15 cellular contexts compared by ENCODE assay signal in the genomic region with DNA sequence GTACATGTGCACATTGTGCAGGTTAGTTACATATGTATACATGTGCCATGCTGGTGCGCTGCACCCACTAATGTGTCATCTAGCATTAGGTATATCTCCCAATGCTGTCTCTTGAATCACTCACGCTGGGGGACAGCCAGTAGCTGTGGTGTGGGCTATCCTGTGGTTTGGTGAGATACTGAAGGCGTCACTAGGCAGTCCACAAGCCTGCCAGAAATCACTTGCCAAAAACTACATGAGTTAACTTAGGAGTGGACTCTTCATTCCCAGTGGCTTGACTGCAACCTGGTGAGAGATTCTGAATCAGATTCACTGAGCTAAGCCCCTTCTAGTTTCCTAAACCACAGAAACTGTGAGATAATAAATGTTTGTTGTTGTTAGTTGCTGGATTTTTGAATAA.
DNase-seq lines count a peak whose midpoint lies in the region; ATAC-seq, FAIRE-seq and TF ChIP-seq lines count a peak whose summit lies in the region.
"Had no signal": no experiment of that assay in that cellular context is flagged by ENCODE, and none has a peak within 500 bp of the region (broad histone marks: within the 10 kb centered on the region; RNA-seq: fewer than 3 reads in every experiment).

No MANE protein-coding gene starts in this region.

- intact Hi-C loops in sciatic nerve (cut with DNase I) = no loop called here

- H3K36me3 Mint-ChIP-seq in activated T-cell treated with anti-CD3 and anti-CD28 coated beads, Interleukin-2, amount 50 U/mL, for 4 hours (ENCODE audit: insufficient read depth) = no peaks in the 10 kb centered on the region

- FAIRE-seq in RCC 7860 (lab: Jason Lieb, UNC) = no peak
- FAIRE-seq: small intestine had no signal

- peak; percentile 41 to 43 for ATAC-seq in activated T-cell treated with anti-CD3 and anti-CD28 coated beads, Interleukin-2, amount 50 U/mL, for 4 hours
- ATAC-seq in sciatic nerve (peak; percentile 86), HG02870 (IDR thresholded peaks at IDR 0.05; ENCODE audit: unreplicated experiment) (no peak), HG03520 (IDR thresholded peaks at IDR 0.05; ENCODE audit: unreplicated experiment) (no peak)

- no peak overlapping the region for H3K4me3 ChIP-seq in epithelial cell of esophagus (ENCODE audit: low read length)
- H3K4me3 ChIP-seq: colonic mucosa, SJCRH30 had no signal

- DNase-seq in activated T-cell treated with anti-CD3 and anti-CD28 coated beads, Interleukin-2, amount 50 U/mL, for 4 hours = no peak
- DNase-seq in activated T-cell treated with anti-CD3 and anti-CD28 coated beads for 4 hours = no peak
- peak; percentile 63 for DNase-seq in RCC 7860 (ENCODE audit: low spot score)
- DNase-seq in epithelial cell of esophagus (ENCODE audit: low read depth) = peak; percentile 47
- no peak for DNase-seq in sciatic nerve (ENCODE audit: low spot score)
- no peak for DNase-seq in kidney glomerular epithelial cell (lab: John Stamatoyannopoulos, UW)
- DNase-seq: colonic mucosa, DMS153, occipital lobe, SJCRH30, small intestine, substantia nigra had no signal

- H3K27me3 Mint-ChIP-seq in activated T-cell treated with anti-CD3 and anti-CD28 coated beads, Interleukin-2, amount 50 U/mL, for 4 hours (ENCODE audit: low read depth) = no peaks in the 10 kb centered on the region
- H3K27me3 Mint-ChIP-seq: activated naive CD4-positive, alpha-beta T cell treated with anti-CD3 and anti-CD28 coated beads, Interleukin-2, amount 50 U/mL, for 24 hours had no signal

- H3K9me3 Mint-ChIP-seq in activated T-cell treated with anti-CD3 and anti-CD28 coated beads, Interleukin-2, amount 50 U/mL, for 4 hours = no peaks in the 10 kb centered on the region
- H3K9me3 Mint-ChIP-seq: activated naive CD4-positive, alpha-beta T cell treated with anti-CD3 and anti-CD28 coated beads, Interleukin-2, amount 50 U/mL, for 24 hours had no signal

- H3K4me1 Mint-ChIP-seq in activated T-cell treated with anti-CD3 and anti-CD28 coated beads, Interleukin-2, amount 50 U/mL, for 4 hours (ENCODE audit: low read depth) = peaks cover 7% of the 10 kb centered on the region

- TF ChIP-seq CTCF in epithelial cell of esophagus (IDR thresholded peaks at IDR 0.05; ENCODE audit: insufficient read depth, low read depth, low read length, missing control alignments) = no peak

- H3K4me3 Mint-ChIP-seq in activated T-cell treated with anti-CD3 and anti-CD28 coated beads, Interleukin-2, amount 50 U/mL, for 4 hours = no peak overlapping the region
- H3K4me3 Mint-ChIP-seq: activated naive CD4-positive, alpha-beta T cell treated with anti-CD3 and anti-CD28 coated beads, Interleukin-2, amount 50 U/mL, for 24 hours had no signal

Comparison
In these comparisons a context has a peak if more than half of its experiments do, and no peak if none do; other contexts are left out.
1. ATAC-seq: peak in activated T-cell treated with anti-CD3 and anti-CD28 coated beads, Interleukin-2, amount 50 U/mL, for 4 hours (2 of 2) and sciatic nerve (single experiment); none in HG02870 (single experiment) and HG03520 (single experiment).
2. DNase-seq: peak in RCC 7860 (single experiment) and epithelial cell of esophagus (single experiment); none in activated T-cell treated with anti-CD3 and anti-CD28 coated beads, Interleukin-2, amount 50 U/mL, for 4 hours (single experiment), activated T-cell treated with anti-CD3 and anti-CD28 coated beads for 4 hours (single experiment), sciatic nerve (single experiment) and kidney glomerular epithelial cell (single experiment).